ENCODE assay signal across 1 cellular context in genomic region chr17:74982663-74983313, GRCh38.
TF ChIP-seq lines count a peak whose summit lies in the region.

No MANE protein-coding gene starts in this region.

TF ChIP-seq in H1, 55 proteins besides CTCF, POLR2A, EP300 and RAD21:
- TF ChIP-seq KDM4A (IDR thresholded peaks at IDR 0.05; ENCODE audit: low read depth, low read length, severe bottlenecking) (peak; percentile 1), SIN3A (conservative IDR thresholded peaks at IDR 0.05 in 1 of 2, IDR thresholded peaks at IDR 0.05 in 1 of 2; ENCODE audit: low read depth in 1 of 2, low read length in 2 of 2) (0 out of 4 replicates have a peak, but pooled peaks of 1 of the 2 experiments have one; percentile 5), SAP30 (IDR thresholded peaks at IDR 0.05; ENCODE audit: insufficient read depth, insufficient replicate concordance, low read length) (peak; percentile 56)
